In genomic region chr6:26026833-26027490, GRCh38 we compare ENCODE assay signal across 8 cellular contexts.
DNase-seq lines count a peak whose midpoint lies in the region; ATAC-seq and TF ChIP-seq lines count a peak whose summit lies in the region.

No MANE protein-coding gene starts in this region.

- H3K9me3 ChIP-seq in PC-3 (ENCODE audit: low read length): no peaks in the 10 kb centered on the region
- no peaks in the 10 kb centered on the region for H3K9me3 ChIP-seq in muscle layer of duodenum (ENCODE audit: control insufficient read depth in 1 of 2, low read length in 2 of 2)

- H4K20me1 ChIP-seq in PC-3 (ENCODE audit: low read length): peaks cover 3% of the 10 kb centered on the region; the same call in 1 of the 2 replicates

- intact Hi-C loops in PC-3 (cut with micrococcal nuclease): loop anchor here (1.0 to 5.0 kb wide), 4 partner anchors 16 to 1106 kb away; a partner anchor contains a TSS

- H2AFZ ChIP-seq in PC-3 (ENCODE audit: low read length): peak overlapping the region; percentile 61

- ATAC-seq in GM21619 (IDR thresholded peaks at IDR 0.05; ENCODE audit: unreplicated experiment) (peak; percentile 36), PC-3 (peak; percentile 39)
- ATAC-seq in stimulated activated naive B cell treated with anti-CD40 and anti-IgM and Interleukin-4, amounts not matched to agents 10 μg/mL and 1 μg/mL and 100 μg/mL, for 72 hours (replicated peaks): peak; percentile 68

- peaks cover 0 to 5% of the 10 kb centered on the region in 2 donors for H3K36me3 Mint-ChIP-seq in stimulated activated naive B cell treated with anti-CD40 and anti-IgM and Interleukin-4, amounts not matched to agents 10 μg/mL and 1 μg/mL and 100 μg/mL, for 72 hours

- no peaks in the 10 kb centered on the region; the same call in 1 of the 2 replicates for H3K79me2 ChIP-seq in PC-3 (ENCODE audit: low read length)

- in situ Hi-C loops in KBM-7 (cut with MboI; ENCODE audit: low pct_unique_long_range_greater_than_20kb, low sequenced_read_pairs): loop anchor here (25.0 kb wide), 1 partner anchor 1110 kb away; a partner anchor contains a TSS

- TSS peak; percentile 75 for BruUV-seq in PC-3 (replicated peaks; lab: Mats Ljungman, UMichigan)

- DNase-seq in DMS114 treated with DMSO at 0.1 percent for 48 hours (lab: John Stamatoyannopoulos, UW; ENCODE audit: unreplicated experiment) (peak; percentile 93), KBM-7 (peak; percentile 99), PC-3 (peak; percentile 100), erythroblast (lab: John Stamatoyannopoulos, UW) (peak; percentile 98)
- DNase-seq in activated T-cell treated with anti-CD3 and anti-CD28 coated beads, Interleukin-2, amount 50 U/mL, for 1 hour: peak; percentile 82
- peak; percentile 98 for DNase-seq in stimulated activated naive B cell treated with anti-CD40 and anti-IgM and Interleukin-4, amounts not matched to agents 10 μg/mL and 1 μg/mL and 100 μg/mL, for 72 hours

- peak overlapping the region; percentile 73 for H3K4me3 ChIP-seq in PC-3 (ENCODE audit: low read length)
- peak overlapping the region; percentile 72 to 75 for H3K4me3 ChIP-seq in muscle layer of duodenum (ENCODE audit: low read depth in 1 of 2, low read length in 2 of 2)

- H3F3A ChIP-seq in PC-3 (ENCODE audit: low read length, unreplicated experiment): peaks cover 15% of the 10 kb centered on the region

- peaks cover 2 to 3% of the 10 kb centered on the region in 2 donors for H3K9me3 Mint-ChIP-seq in stimulated activated naive B cell treated with anti-CD40 and anti-IgM and Interleukin-4, amounts not matched to agents 10 μg/mL and 1 μg/mL and 100 μg/mL, for 72 hours

- H3K4me1 Mint-ChIP-seq in stimulated activated naive B cell treated with anti-CD40 and anti-IgM and Interleukin-4, amounts not matched to agents 10 μg/mL and 1 μg/mL and 100 μg/mL, for 72 hours: peaks cover 30 to 35% of the 10 kb centered on the region in 2 donors

- TF ChIP-seq POLR2A in erythroblast (IDR thresholded peaks at IDR 0.05; ENCODE audit: low read length): peak; percentile 100

- CTCF ChIA-PET in PC-3 (lab: Charles Lee): interaction anchor here (1.0 to 2.0 kb wide), 3 partner anchors 16 to 171 kb away, joined by 3 to 16 read pairs (median 5); a partner anchor contains a TSS

- peaks cover 0 to 4% of the 10 kb centered on the region in 2 donors for H3K27me3 Mint-ChIP-seq in stimulated activated naive B cell treated with anti-CD40 and anti-IgM and Interleukin-4, amounts not matched to agents 10 μg/mL and 1 μg/mL and 100 μg/mL, for 72 hours

- H3K27ac Mint-ChIP-seq in stimulated activated naive B cell treated with anti-CD40 and anti-IgM and Interleukin-4, amounts not matched to agents 10 μg/mL and 1 μg/mL and 100 μg/mL, for 72 hours: peak overlapping the region; percentile 95

- no peaks in the 10 kb centered on the region for H3K9me2 ChIP-seq in PC-3 (replicated peaks; ENCODE audit: low read length)

- H3K9ac ChIP-seq in PC-3 (ENCODE audit: low read length): peak overlapping the region; percentile 65

- H3K4me1 ChIP-seq in PC-3 (ENCODE audit: insufficient read depth, low read length): peaks cover 56% of the 10 kb centered on the region
- H3K4me1 ChIP-seq in muscle layer of duodenum (ENCODE audit: control insufficient read depth in 1 of 2, insufficient read depth in 2 of 2, low read length in 2 of 2): peaks cover 5 to 12% of the 10 kb centered on the region in 2 donors

- H3K4me3 Mint-ChIP-seq in stimulated activated naive B cell treated with anti-CD40 and anti-IgM and Interleukin-4, amounts not matched to agents 10 μg/mL and 1 μg/mL and 100 μg/mL, for 72 hours: peak overlapping the region; percentile 81 to 82

- H3K4me2 ChIP-seq in PC-3 (ENCODE audit: low read length): peak overlapping the region; percentile 94

- TF ChIP-seq CTCF in PC-3 (conservative IDR thresholded peaks at IDR 0.05; ENCODE audit: low read depth, low read length): no peak

- H3K27me3 ChIP-seq in PC-3 (ENCODE audit: low read length) (no peaks in the 10 kb centered on the region), muscle layer of duodenum (ENCODE audit: low read depth, low read length) (no peaks in the 10 kb centered on the region)

- H3K27ac ChIP-seq in PC-3 (ENCODE audit: low read length): peak overlapping the region; percentile 56
- peak overlapping the region; percentile 97 for H3K27ac ChIP-seq in muscle layer of duodenum (ENCODE audit: low read length)

- POLR2A ChIA-PET in PC-3 (lab: Charles Lee; ENCODE audit: unreplicated experiment): interaction anchor here (0.6 to 2.3 kb wide), 6 partner anchors 16 to 190 kb away, joined by 3 to 42 read pairs (median 5); a partner anchor contains a TSS

- H3K36me3 ChIP-seq in PC-3 (ENCODE audit: low read depth, low read length) (no peaks in the 10 kb centered on the region), muscle layer of duodenum (ENCODE audit: control insufficient read depth in 1 of 2, insufficient read depth in 2 of 2, low read length in 2 of 2) (no peaks in the 10 kb centered on the region)

Comparison
In these comparisons a context has a peak if more than half of its experiments do, and no peak if none do; other contexts are left out.
1. Peak in every context shown above with its lines: DNase-seq, ATAC-seq, H3K4me3 ChIP-seq and H3K27ac ChIP-seq.